Comparison of ENCODE assay signal across 7 cellular contexts in genomic region chr4:182814065-182814464, GRCh38.
A peak's percentile ranks its signal among the peaks of the same experiment; 100 is the strongest.
DNase-seq lines count a peak whose midpoint lies in the region; TF ChIP-seq lines count a peak whose summit lies in the region.
"Not testable (repeated sequence)": the region's sequence is repeated elsewhere in the genome, so short reads cannot be mapped to it uniquely, and the experiment has no call there.

No MANE protein-coding gene starts in this region.

- H3K4me1 ChIP-seq in HUES6 (ENCODE audit: control insufficient read depth, insufficient read depth, low read length); mammary epithelial cell (ENCODE audit: insufficient read depth, low read length); osteoblast (ENCODE audit: insufficient read depth, low read length): not testable (repeated sequence)
- H3K4me1 ChIP-seq in esophagus squamous epithelium, result peaks cover 0 to 17% (median 6%) of the 10 kb centered on the region in 3 donors

- peak; percentile 87 for DNase-seq in A172 (ENCODE audit: low spot score)
- DNase-seq in RWPE1 (ENCODE audit: low spot score), result peak; percentile 51
- peak; percentile 41 for DNase-seq in mammary epithelial cell
- peak; percentile 80 for DNase-seq in epithelial cell of esophagus (ENCODE audit: low read depth)
- DNase-seq in esophagus squamous epithelium (lab: John Stamatoyannopoulos, UW), result not testable (repeated sequence)
- DNase-seq in osteoblast (ENCODE audit: insufficient read length, low spot score, missing footprints), result peak; percentile 10

- H3K4me3 ChIP-seq in HUES6 (ENCODE audit: low read depth, low read length); mammary epithelial cell (replicated peaks in 1 of 3; ENCODE audit: insufficient read depth in 1 of 3, low read depth in 2 of 3, low read length in 3 of 3); epithelial cell of esophagus (ENCODE audit: low read length); esophagus squamous epithelium; osteoblast (ENCODE audit: insufficient read depth, low read length): not testable (repeated sequence)

- intact Hi-C loops in mammary epithelial cell (cut with micrococcal nuclease); esophagus squamous epithelium (cut with DNase I): not testable (repeated sequence)

- H4K20me1 ChIP-seq in mammary epithelial cell (ENCODE audit: insufficient read depth, low read length); osteoblast (ENCODE audit: insufficient read depth, low read length): not testable (repeated sequence)

- not testable (repeated sequence) for H3K79me2 ChIP-seq in mammary epithelial cell (ENCODE audit: insufficient read depth, low read length); osteoblast (ENCODE audit: insufficient read depth, low read length)

- dilution Hi-C loops in mammary epithelial cell (cut with HindIII; ENCODE audit: low sequenced_read_pairs), result not testable (repeated sequence)

- not testable (repeated sequence) for H3K27me3 ChIP-seq in HUES6 (ENCODE audit: control insufficient read depth, insufficient read depth, low read length); mammary epithelial cell (ENCODE audit: insufficient read depth, low read length); esophagus squamous epithelium; osteoblast (ENCODE audit: insufficient read depth, low read length)

- 42% methylated on average over 9 of the region's 9 CpGs for WGBS in mammary epithelial cell (ENCODE audit: low coverage, missing lambda C conversion rate)
- 49 to 65% methylated on average over 8 of the region's 9 CpGs for WGBS in esophagus squamous epithelium, 2 donors

- BruUV-seq in mammary epithelial cell (replicated peaks; lab: Mats Ljungman, UMichigan), result not testable (repeated sequence)

- not testable (repeated sequence) for TF ChIP-seq CTCF in RWPE1 (conservative IDR thresholded peaks at IDR 0.05; ENCODE audit: low read depth); mammary epithelial cell (conservative IDR thresholded peaks at IDR 0.05 in 1 of 2, IDR thresholded peaks at IDR 0.05 in 1 of 2; ENCODE audit: extremely low read depth in 1 of 2, insufficient read depth in 1 of 2, low read depth in 1 of 2, low read length in 2 of 2); epithelial cell of esophagus (IDR thresholded peaks at IDR 0.05; ENCODE audit: insufficient read depth, low read depth, low read length, missing control alignments); esophagus squamous epithelium (IDR thresholded peaks at IDR 0.05); osteoblast (IDR thresholded peaks at IDR 0.05; ENCODE audit: extremely low read depth, low read depth, low read length)

- H3K36me3 ChIP-seq in HUES6 (ENCODE audit: control insufficient read depth, insufficient read depth, low read length); mammary epithelial cell (ENCODE audit: insufficient read depth, low read length); esophagus squamous epithelium; osteoblast (ENCODE audit: insufficient read depth, low read length): not testable (repeated sequence)

- not testable (repeated sequence) for TF ChIP-seq POLR2A in esophagus squamous epithelium (IDR thresholded peaks at IDR 0.05)

- H3K9me3 ChIP-seq in HUES6 (ENCODE audit: control insufficient read depth, insufficient read depth, low read depth, low read length) (peaks cover 44% of the 10 kb centered on the region), mammary epithelial cell (replicated peaks; ENCODE audit: insufficient read depth, low read length) (peaks cover 26% of the 10 kb centered on the region), esophagus squamous epithelium (peaks cover 0 to 30% (median 0%) of the 10 kb centered on the region in 3 donors)
- not testable (repeated sequence) for H3K9me3 ChIP-seq in osteoblast (ENCODE audit: low read depth, low read length)

- H2AFZ ChIP-seq in mammary epithelial cell (ENCODE audit: low read depth, low read length), result peak overlapping the region; percentile 69
- H2AFZ ChIP-seq in osteoblast (ENCODE audit: low read length), result not testable (repeated sequence)

- H3K27ac ChIP-seq in HUES6 (ENCODE audit: low read depth, low read length); osteoblast (ENCODE audit: low read depth, low read length): not testable (repeated sequence)
- H3K27ac ChIP-seq in RWPE1, result peak overlapping the region; percentile 79
- H3K27ac ChIP-seq in mammary epithelial cell (ENCODE audit: insufficient read depth, low read depth, low read length), result peak overlapping the region; percentile 6
- peak overlapping the region; percentile 44 to 85 (median 80) for H3K27ac ChIP-seq in esophagus squamous epithelium

- not testable (repeated sequence) for H3K4me2 ChIP-seq in mammary epithelial cell (ENCODE audit: insufficient read depth, low read depth, low read length); osteoblast (ENCODE audit: insufficient read depth, low read length)

- POLR2A ChIA-PET in RWPE1 (lab: Yijun Ruan, JAX; ENCODE audit: low non-redundant PET), result not testable (repeated sequence)

- in situ Hi-C loops in mammary epithelial cell (cut with MboI; ENCODE audit: low sequenced_read_pairs in 2 of 2), result not testable (repeated sequence)

- CTCF ChIA-PET in RWPE1 (lab: Yijun Ruan, JAX), result interaction anchor here (0.5 to 0.6 kb wide), 2 partner anchors 912 to 1206 kb away, joined by 3 to 4 read pairs; no protein-coding TSS in a partner anchor
- CTCF ChIA-PET in mammary epithelial cell (lab: Charles Lee; ENCODE audit: low non-redundant PET), result not testable (repeated sequence)

- peak overlapping the region; percentile 26 for H3K9ac ChIP-seq in HUES6 (ENCODE audit: low read length)
- H3K9ac ChIP-seq in mammary epithelial cell (ENCODE audit: insufficient read depth, low read length), result not testable (repeated sequence)
